21 cellular contexts compared by ENCODE assay signal in genomic region chr13:40434516-40435397, GRCh38.
DNase-seq lines count a peak whose midpoint lies in the region; ATAC-seq, FAIRE-seq and TF ChIP-seq lines count a peak whose summit lies in the region.
"Had no signal": no experiment of that assay in that cellular context is flagged by ENCODE, and none has a peak within 500 bp of the region (broad histone marks: within the 10 kb centered on the region; RNA-seq: fewer than 3 reads in every experiment).

No MANE protein-coding gene starts in this region.

- no peak overlapping the region for H3K9ac ChIP-seq in IMR-90 (ENCODE audit: low read depth, low read length)
- no peak overlapping the region for H3K9ac ChIP-seq in mammary epithelial cell (ENCODE audit: insufficient read depth, low read length)

- no peak overlapping the region for H2AK5ac ChIP-seq in IMR-90 (ENCODE audit: low read depth, low read length)

- FAIRE-seq in GM12891 (lab: Jason Lieb, UNC) = peak; percentile 80
- FAIRE-seq: A204.1, TTC549 had no signal

- no peak for ATAC-seq in activated CD4-positive, alpha-beta T cell treated with anti-CD3 and anti-CD28 coated beads for 36 hours
- no peak for ATAC-seq in IMR-90 (ENCODE audit: low read depth)
- peak; percentile 62 for ATAC-seq in left colon

- no peak for TF ChIP-seq CTCF in IMR-90 (conservative IDR thresholded peaks at IDR 0.05; ENCODE audit: low read depth, low read length)
- no peak for TF ChIP-seq CTCF in adrenal gland (IDR thresholded peaks at IDR 0.05)
- TF ChIP-seq CTCF in mammary epithelial cell (conservative IDR thresholded peaks at IDR 0.05 in 1 of 2, IDR thresholded peaks at IDR 0.05 in 1 of 2; ENCODE audit: extremely low read depth in 1 of 2, insufficient read depth in 1 of 2, low read depth in 1 of 2, low read length in 2 of 2) = no peak

- H3K4me3 Mint-ChIP-seq in activated CD4-positive, alpha-beta T cell treated with anti-CD3 and anti-CD28 coated beads for 36 hours = no peak overlapping the region

- no TSS peak for BruUV-seq in IMR-90 (replicated peaks; lab: Mats Ljungman, UMichigan)
- no TSS peak for BruUV-seq in mammary epithelial cell (replicated peaks; lab: Mats Ljungman, UMichigan)

- POLR2A ChIA-PET in activated CD4-positive, alpha-beta T cell treated with anti-CD3 and anti-CD28 coated beads for 36 hours (lab: Charles Lee) = interaction anchor here (0.7 kb wide), 1 partner anchor 250 kb away, joined by 3 read pairs; no protein-coding TSS in a partner anchor
- POLR2A ChIA-PET in IMR-90 (lab: Charles Lee; ENCODE audit: unreplicated experiment) = no interaction called here

- H3K27me3 Mint-ChIP-seq in activated CD4-positive, alpha-beta T cell treated with anti-CD3 and anti-CD28 coated beads for 36 hours = no peaks in the 10 kb centered on the region

- no peak for DNase-seq in activated CD4-positive, alpha-beta T cell treated with anti-CD3 and anti-CD28 coated beads for 36 hours
- no peak for DNase-seq in activated CD4-positive, alpha-beta T cell treated with anti-CD3 and anti-CD28 coated beads, Interleukin-2, amount 50 U/mL, for 48 hours
- no peak for DNase-seq in GM12891 (ENCODE audit: insufficient read length, low spot score)
- DNase-seq in IMR-90 = no peak
- no peak for DNase-seq in left colon
- DNase-seq in adrenal gland = no peak
- no peak for DNase-seq in NCI-H1417 treated with DMSO at 0.1 percent for 48 hours (lab: John Stamatoyannopoulos, UW)
- no peak for DNase-seq in mammary epithelial cell
- DNase-seq: activated naive CD4-positive, alpha-beta T cell treated with anti-CD3 and anti-CD28 coated beads, Interleukin-2, amount 50 U/mL, for 16 hours; head of caudate nucleus; islet precursor cell; Kasumi-1; midbrain; NCI-H1436; OCI-M1; SJCRH30; stimulated activated CD4-positive, alpha-beta T cell treated with anti-CD3 and anti-CD28 coated beads, Interleukin-2, amount 100 ng/mL, for 48 hours; thyroid gland had no signal

- H3K23ac ChIP-seq in IMR-90 (ENCODE audit: low read depth, low read length) = no peak overlapping the region

- TF ChIP-seq POLR2A in GM12891 (IDR thresholded peaks at IDR 0.05; ENCODE audit: low read depth, low read length) = no peak
- no peak for TF ChIP-seq POLR2A in IMR-90 (IDR thresholded peaks at IDR 0.05; ENCODE audit: low read depth, low read length)
- TF ChIP-seq POLR2A in adrenal gland (IDR thresholded peaks at IDR 0.05) = no peak

- no peaks in the 10 kb centered on the region for H3K79me1 ChIP-seq in IMR-90 (ENCODE audit: low read depth in 1 of 2, low read length in 2 of 2)

- 0% methylated on average over 1 of the region's 4 CpGs; no CpG with 5 or more reads in 1 of the 2 experiments for WGBS in IMR-90 (ENCODE audit: extremely low coverage in 2 of 2, insufficient read length in 1 of 2), 2 experiments
- WGBS in adrenal gland, 4 donors = 88 to 95% (median 90%) methylated on average over 4 of the region's 4 CpGs
- WGBS in mammary epithelial cell (ENCODE audit: low coverage, missing lambda C conversion rate) = 71% methylated on average over 4 of the region's 4 CpGs

- no peaks in the 10 kb centered on the region for H3K9me1 ChIP-seq in IMR-90 (ENCODE audit: insufficient read depth, low read length)

- H3K27ac Mint-ChIP-seq in activated CD4-positive, alpha-beta T cell treated with anti-CD3 and anti-CD28 coated beads for 36 hours = peak overlapping the region; percentile 8

- no peak overlapping the region for H4K8ac ChIP-seq in IMR-90 (ENCODE audit: low read depth in 2 of 2, low read length in 2 of 2)

- no peaks in the 10 kb centered on the region for H3K9me3 Mint-ChIP-seq in activated CD4-positive, alpha-beta T cell treated with anti-CD3 and anti-CD28 coated beads for 36 hours (ENCODE audit: low read depth)

- no peaks in the 10 kb centered on the region for H3K79me2 ChIP-seq in mammary epithelial cell (ENCODE audit: insufficient read depth, low read length)

- H2BK20ac ChIP-seq in IMR-90 (ENCODE audit: low read depth, low read length) = no peak overlapping the region

- H3K27me3 ChIP-seq in IMR-90 (ENCODE audit: control insufficient read depth, insufficient read depth, low read length) = peaks cover 2% of the 10 kb centered on the region
- no peaks in the 10 kb centered on the region for H3K27me3 ChIP-seq in adrenal gland
- no peaks in the 10 kb centered on the region for H3K27me3 ChIP-seq in mammary epithelial cell (ENCODE audit: insufficient read depth, low read length)
- H3K27me3 ChIP-seq: SJCRH30, thyroid gland had no signal

- H3K36me3 ChIP-seq in IMR-90 (ENCODE audit: control insufficient read depth, insufficient read depth, low read length) (no peaks in the 10 kb centered on the region), adrenal gland (replicated peaks in 1 of 2) (no peaks in the 10 kb centered on the region), mammary epithelial cell (ENCODE audit: insufficient read depth, low read length) (no peaks in the 10 kb centered on the region)
- H3K36me3 ChIP-seq: cardiac muscle cell, SJCRH30, thyroid gland had no signal

- H3K9me3 ChIP-seq in IMR-90 (ENCODE audit: control insufficient read depth, insufficient read depth, low read length) (no peaks in the 10 kb centered on the region), adrenal gland (replicated peaks in 1 of 3) (no peaks in the 10 kb centered on the region), mammary epithelial cell (replicated peaks; ENCODE audit: insufficient read depth, low read length) (no peaks in the 10 kb centered on the region)
- H3K9me3 ChIP-seq: SJCRH30, thyroid gland had no signal

- dilution Hi-C loops in IMR-90 (cut with HindIII; ENCODE audit: low sequenced_read_pairs, unreplicated experiment) (no loop called here), mammary epithelial cell (cut with HindIII; ENCODE audit: low sequenced_read_pairs) (loop anchor here (5.0 kb wide), 1 partner anchor 57 kb away; no protein-coding TSS in a partner anchor)

- H2BK15ac ChIP-seq in IMR-90 (ENCODE audit: low read depth, low read length) = no peak overlapping the region

- no peaks in the 10 kb centered on the region for H3K4me1 ChIP-seq in IMR-90 (ENCODE audit: control insufficient read depth, insufficient read depth, low read length)
- peaks cover 2 to 17% of the 10 kb centered on the region in 2 donors for H3K4me1 ChIP-seq in adrenal gland (replicated peaks in 1 of 2)
- H3K4me1 ChIP-seq in mammary epithelial cell (ENCODE audit: insufficient read depth, low read length) = no peaks in the 10 kb centered on the region

- no peak overlapping the region for H4K5ac ChIP-seq in IMR-90 (ENCODE audit: low read depth, low read length)

- no peak overlapping the region for H3K14ac ChIP-seq in IMR-90 (replicated peaks; ENCODE audit: low read depth, low read length)

- H3K4me2 ChIP-seq in IMR-90 (ENCODE audit: low read depth, low read length) = no peak overlapping the region
- H3K4me2 ChIP-seq in mammary epithelial cell (ENCODE audit: insufficient read depth, low read depth, low read length) = no peak overlapping the region

- intact Hi-C loops in activated CD4-positive, alpha-beta T cell treated with anti-CD3 and anti-CD28 coated beads for 36 hours (cut with DNase I, micrococcal nuclease) = loop anchor here in 1 of 2 experiments (5.0 kb wide), 2 partner anchors 47 to 48 kb away; no protein-coding TSS in a partner anchor
- intact Hi-C loops in IMR-90 (cut with micrococcal nuclease) = no loop called here
- intact Hi-C loops in left colon (cut with DNase I, micrococcal nuclease) = loop anchor here in 1 of 2 donors (5.0 kb wide), 1 partner anchor 32 kb away; no protein-coding TSS in a partner anchor
- intact Hi-C loops in adrenal gland (cut with DNase I) = no loop called here
- intact Hi-C loops in mammary epithelial cell (cut with micrococcal nuclease) = no loop called here

- H3K18ac ChIP-seq in IMR-90 (ENCODE audit: low read depth, low read length) = no peak overlapping the region

- no peak overlapping the region for H3K4me3 ChIP-seq in IMR-90 (ENCODE audit: insufficient read depth, low read depth, low read length)
- no peak overlapping the region for H3K4me3 ChIP-seq in adrenal gland
- no peak overlapping the region for H3K4me3 ChIP-seq in mammary epithelial cell (replicated peaks in 1 of 3; ENCODE audit: insufficient read depth in 1 of 3, low read depth in 2 of 3, low read length in 3 of 3)
- H3K4me3 ChIP-seq: cardiac muscle cell, SJCRH30, thyroid gland had no signal

- no peaks in the 10 kb centered on the region for H3K36me3 Mint-ChIP-seq in activated CD4-positive, alpha-beta T cell treated with anti-CD3 and anti-CD28 coated beads for 36 hours (ENCODE audit: low read depth)

- H2BK120ac ChIP-seq in IMR-90 (ENCODE audit: low read depth, low read length) = no peak overlapping the region

- H3K27ac ChIP-seq in IMR-90 (ENCODE audit: insufficient read depth, low read length) (no peak overlapping the region), adrenal gland (no peak overlapping the region), mammary epithelial cell (ENCODE audit: insufficient read depth, low read depth, low read length) (no peak overlapping the region)
- H3K27ac ChIP-seq: cardiac muscle cell, SJCRH30, thyroid gland had no signal

- in situ Hi-C loops in IMR-90 (cut with MboI; ENCODE audit: low sequenced_read_pairs) = no loop called here
- in situ Hi-C loops in mammary epithelial cell (cut with MboI; ENCODE audit: low sequenced_read_pairs in 2 of 2) = no loop called here

- H4K91ac ChIP-seq in IMR-90 (ENCODE audit: insufficient read depth, low read depth, low read length) = no peak overlapping the region

- no peak overlapping the region for H2BK5ac ChIP-seq in IMR-90 (ENCODE audit: low read depth, low read length, poor library complexity, severe bottlenecking)

- H3K4ac ChIP-seq in IMR-90 (ENCODE audit: low read depth, low read length) = no peak overlapping the region

- H3K56ac ChIP-seq in IMR-90 (ENCODE audit: extremely low read depth, insufficient read depth, low read length) = no peak overlapping the region

- CTCF ChIA-PET in activated CD4-positive, alpha-beta T cell treated with anti-CD3 and anti-CD28 coated beads for 36 hours (lab: Charles Lee) = interaction anchor here (0.6 to 1.2 kb wide), 4 partner anchors 12 to 603 kb away, joined by 3 read pairs; no protein-coding TSS in a partner anchor
- CTCF ChIA-PET in IMR-90 (lab: Yijun Ruan, JAX) (no interaction called here), mammary epithelial cell (lab: Charles Lee; ENCODE audit: low non-redundant PET) (no interaction called here)

- TF ChIP-seq RAD21 in IMR-90 (IDR thresholded peaks at IDR 0.05; ENCODE audit: low read length) = no peak

- H3K4me1 Mint-ChIP-seq in activated CD4-positive, alpha-beta T cell treated with anti-CD3 and anti-CD28 coated beads for 36 hours = peaks cover 62% of the 10 kb centered on the region

- peak overlapping the region; percentile 39 for H2AFZ ChIP-seq in IMR-90 (replicated peaks; ENCODE audit: low read length, poor library complexity)
- no peak overlapping the region for H2AFZ ChIP-seq in mammary epithelial cell (ENCODE audit: low read depth, low read length)

- H2AK9ac ChIP-seq in IMR-90 (replicated peaks; ENCODE audit: low read depth, low read length, poor library complexity) = no peak overlapping the region

- H4K20me1 ChIP-seq in IMR-90 (ENCODE audit: insufficient read depth, low read length) = no peaks in the 10 kb centered on the region
- no peaks in the 10 kb centered on the region for H4K20me1 ChIP-seq in mammary epithelial cell (ENCODE audit: insufficient read depth, low read length)

TF ChIP-seq in GM12891, 5 proteins besides CTCF, POLR2A, EP300 and RAD21 (continues in another document):
- TF ChIP-seq TAF1 (IDR thresholded peaks at IDR 0.05; ENCODE audit: low read depth, low read length) = no peak

TF ChIP-seq in IMR-90, 13 proteins besides CTCF, POLR2A, EP300 and RAD21 (continues in another document):
- TF ChIP-seq RCOR1 (IDR thresholded peaks at IDR 0.05; ENCODE audit: insufficient replicate concordance, low read length) = no peak
